Comparison of ENCODE assay signal across 28 cellular contexts in genomic region chr7:85115006-85115405, GRCh38.
"Had no signal": no experiment of that assay in that cellular context is flagged by ENCODE, and none has a peak within 500 bp of the region (broad histone marks: within the 10 kb centered on the region; RNA-seq: fewer than 3 reads in every experiment).

No MANE protein-coding gene starts in this region.

- H3K27ac ChIP-seq: VCaP had no signal

- ATAC-seq: activated CD4-positive, alpha-beta T cell treated with anti-CD3 and anti-CD28 coated beads for 36 hours; activated T-helper 17 cell treated with anti-CD3 and anti-CD28 coated beads, Interleukin-2, amount 50 U/mL, for 72 hours; K562; Panc1; T-cell had no signal

- H3K27me3 Mint-ChIP-seq: activated CD4-positive, alpha-beta memory T cell treated with anti-CD3 and anti-CD28 coated beads, Interleukin-2, amount 10 ng/mL, durations not matched to agents 7 days and 5 days; activated CD4-positive, alpha-beta T cell treated with anti-CD3 and anti-CD28 coated beads for 36 hours; activated naive CD8-positive, alpha-beta T cell; activated T-helper 17 cell treated with anti-CD3 and anti-CD28 coated beads, Interleukin-2, amount 50 U/mL, for 72 hours; brain; T-cell had no signal

- H3K36me3 Mint-ChIP-seq: activated naive CD8-positive, alpha-beta T cell; T-cell had no signal

- H3K27ac Mint-ChIP-seq: activated CD4-positive, alpha-beta memory T cell treated with anti-CD3 and anti-CD28 coated beads, Interleukin-2, amount 10 ng/mL, durations not matched to agents 7 days and 5 days; activated CD4-positive, alpha-beta T cell treated with anti-CD3 and anti-CD28 coated beads for 36 hours; activated naive CD4-positive, alpha-beta T cell treated with anti-CD3 and anti-CD28 coated beads for 36 hours; activated naive CD8-positive, alpha-beta T cell; activated T-helper 17 cell treated with anti-CD3 and anti-CD28 coated beads, Interleukin-2, amount 50 U/mL, for 72 hours; brain; T-cell had no signal

- H3K4me1 Mint-ChIP-seq: activated CD4-positive, alpha-beta memory T cell treated with anti-CD3 and anti-CD28 coated beads, Interleukin-2, amount 10 ng/mL, durations not matched to agents 7 days and 5 days; activated CD4-positive, alpha-beta T cell treated with anti-CD3 and anti-CD28 coated beads for 36 hours; activated T-helper 17 cell treated with anti-CD3 and anti-CD28 coated beads, Interleukin-2, amount 50 U/mL, for 72 hours; brain; T-cell had no signal

- H3K4me3 ChIP-seq: K562 had no signal

- DNase-seq: activated CD4-positive, alpha-beta memory T cell treated with anti-CD3 and anti-CD28 coated beads, Interleukin-2, amount 10 ng/mL, durations not matched to agents 7 days and 5 days; activated CD4-positive, alpha-beta T cell treated with anti-CD3 and anti-CD28 coated beads for 36 hours; activated CD4-positive, alpha-beta T cell treated with anti-CD3 and anti-CD28 coated beads, Interleukin-2, amount 50 U/mL, for 1 hour; activated gamma-delta T cell; activated naive CD4-positive, alpha-beta T cell treated with anti-CD3 and anti-CD28 coated beads for 36 hours; activated T-cell treated with anti-CD3 and anti-CD28 coated beads for 4 hours; activated T-cell treated with anti-CD3 and anti-CD28 coated beads, Interleukin-2, amount 50 U/mL, for 48 hours; amygdala; cerebellar nuclear complex; Karpas-422; NCI-H1105 treated with DMSO at 0.1 percent for 48 hours; NCI-H1436 treated with DMSO at 0.1 percent for 48 hours; NCI-H187; NCI-H2081; NCI-H446; NCI-H524; NCI-H748 treated with DMSO at 0.1 percent for 48 hours; RPMI8226; SHP77; T-cell; T-helper 2 cell; T1000 had no signal

- H3K9me3 Mint-ChIP-seq: activated naive CD4-positive, alpha-beta T cell treated with anti-CD3 and anti-CD28 coated beads for 36 hours; activated T-helper 17 cell treated with anti-CD3 and anti-CD28 coated beads, Interleukin-2, amount 50 U/mL, for 72 hours had no signal

- H3K4me3 Mint-ChIP-seq: activated CD4-positive, alpha-beta memory T cell treated with anti-CD3 and anti-CD28 coated beads, Interleukin-2, amount 10 ng/mL, durations not matched to agents 7 days and 5 days; activated CD4-positive, alpha-beta T cell treated with anti-CD3 and anti-CD28 coated beads for 36 hours; activated naive CD4-positive, alpha-beta T cell treated with anti-CD3 and anti-CD28 coated beads for 36 hours; activated naive CD8-positive, alpha-beta T cell; activated T-helper 17 cell treated with anti-CD3 and anti-CD28 coated beads, Interleukin-2, amount 50 U/mL, for 72 hours; brain; T-cell had no signal
